In genomic region chr7:152806635-152807034, GRCh38 we compare ENCODE assay signal across 8 cellular contexts. TPM values are rescaled to one million over a fixed set of nuclear protein-coding genes. Genes with fewer than 3 reads are reported as not detected.
DNase-seq lines count a peak whose midpoint lies in the region; ATAC-seq, FAIRE-seq and TF ChIP-seq lines count a peak whose summit lies in the region.
"Not testable (repeated sequence)": the region's sequence is repeated elsewhere in the genome, so short reads cannot be mapped to it uniquely, and the experiment has no call there.

No MANE protein-coding gene starts in this region.

- H2AK5ac ChIP-seq in IMR-90 (ENCODE audit: low read depth, low read length), result not testable (repeated sequence)

- not testable (repeated sequence) for H3K36me3 ChIP-seq in IMR-90 (ENCODE audit: control insufficient read depth, insufficient read depth, low read length); SK-N-SH (replicated peaks in 1 of 2; ENCODE audit: control insufficient read depth in 1 of 2, insufficient read depth in 2 of 2, low read length in 1 of 2)

- not testable (repeated sequence) for H3F3A ChIP-seq in SK-N-SH (replicated peaks; ENCODE audit: insufficient read depth)

- H3K4ac ChIP-seq in IMR-90 (ENCODE audit: low read depth, low read length), result not testable (repeated sequence)

- H3K18ac ChIP-seq in IMR-90 (ENCODE audit: low read depth, low read length), result not testable (repeated sequence)

- not testable (repeated sequence) for TF ChIP-seq EP300 in A549 (IDR thresholded peaks at IDR 0.05); SK-N-SH (IDR thresholded peaks at IDR 0.05; ENCODE audit: borderline replicate concordance in 1 of 2, low read depth in 1 of 2, low read length in 1 of 2)

- H3K56ac ChIP-seq in IMR-90 (ENCODE audit: extremely low read depth, insufficient read depth, low read length), result not testable (repeated sequence)

- BruUV-seq in IMR-90 (replicated peaks; lab: Mats Ljungman, UMichigan); MCF 10A (replicated peaks; lab: Mats Ljungman, UMichigan): not testable (repeated sequence)

- H3K79me2 ChIP-seq in SK-N-SH (ENCODE audit: insufficient read depth), result not testable (repeated sequence)

- ATAC-seq in A549, result peak; percentile 71; a peak in 5 of 6 replicates
- ATAC-seq in IMR-90 (ENCODE audit: low read depth), result peak; percentile 39; the same call in 1 of the 2 replicates
- ATAC-seq in esophagus mucosa, result peak; percentile 62

- H3K79me1 ChIP-seq in IMR-90 (ENCODE audit: low read depth in 1 of 2, low read length in 2 of 2), result not testable (repeated sequence)

- dilution Hi-C loops in IMR-90 (cut with HindIII; ENCODE audit: low sequenced_read_pairs, unreplicated experiment), result not testable (repeated sequence)

- H3K14ac ChIP-seq in IMR-90 (replicated peaks; ENCODE audit: low read depth, low read length), result not testable (repeated sequence)

- H4K91ac ChIP-seq in IMR-90 (ENCODE audit: insufficient read depth, low read depth, low read length), result not testable (repeated sequence)

- not testable (repeated sequence) for H2BK5ac ChIP-seq in IMR-90 (ENCODE audit: low read depth, low read length, poor library complexity, severe bottlenecking)

- not testable (repeated sequence) for H4K20me1 ChIP-seq in IMR-90 (ENCODE audit: insufficient read depth, low read length); SK-N-SH (ENCODE audit: insufficient read depth)

- not testable (repeated sequence) for H2BK15ac ChIP-seq in IMR-90 (ENCODE audit: low read depth, low read length)

- peak overlapping the region; percentile 44 for H3K27ac Mint-ChIP-seq in MCF 10A (ENCODE audit: low read depth, unreplicated experiment)
- peak overlapping the region; percentile 31 for H3K27ac Mint-ChIP-seq in nephron progenitor cell

- H3K27ac ChIP-seq in A549; IMR-90 (ENCODE audit: insufficient read depth, low read length): not testable (repeated sequence)
- H3K27ac ChIP-seq in SK-N-SH (ENCODE audit: low read depth in 2 of 2, low read length in 1 of 2), result 0 out of 4 replicates have a peak overlapping the region, but pooled peaks of 1 of the 2 experiments have one; percentile 5

- not testable (repeated sequence) for H2BK20ac ChIP-seq in IMR-90 (ENCODE audit: low read depth, low read length)

- not testable (repeated sequence) for H4K5ac ChIP-seq in IMR-90 (ENCODE audit: low read depth, low read length)

- not testable (repeated sequence) for H4K8ac ChIP-seq in IMR-90 (ENCODE audit: low read depth in 2 of 2, low read length in 2 of 2)

- H3K4me3 ChIP-seq in A549; IMR-90 (ENCODE audit: insufficient read depth, low read depth, low read length); SK-N-SH (ENCODE audit: low read depth in 2 of 2, low read length in 1 of 2): not testable (repeated sequence)

- intact Hi-C loops in IMR-90 (cut with micrococcal nuclease); MCF 10A (cut with micrococcal nuclease): not testable (repeated sequence)

- not testable (repeated sequence) for H3K9me3 ChIP-seq in A549; IMR-90 (ENCODE audit: control insufficient read depth, insufficient read depth, low read length); SK-N-SH

- H3K9me3 Mint-ChIP-seq in MCF 10A (ENCODE audit: unreplicated experiment); nephron progenitor cell: not testable (repeated sequence)

- not testable (repeated sequence) for H3K27me3 ChIP-seq in IMR-90 (ENCODE audit: control insufficient read depth, insufficient read depth, low read length); SK-N-SH (ENCODE audit: insufficient read depth)

- not testable (repeated sequence) for H3K23ac ChIP-seq in IMR-90 (ENCODE audit: low read depth, low read length)

- H3K4me2 ChIP-seq in A549; IMR-90 (ENCODE audit: low read depth, low read length); SK-N-SH: not testable (repeated sequence)

- H3K4me1 ChIP-seq in A549; IMR-90 (ENCODE audit: control insufficient read depth, insufficient read depth, low read length); SK-N-SH (ENCODE audit: control insufficient read depth in 1 of 2, insufficient read depth in 2 of 2, low read depth in 1 of 2, low read length in 1 of 2): not testable (repeated sequence)

- not testable (repeated sequence) for H2BK120ac ChIP-seq in IMR-90 (ENCODE audit: low read depth, low read length)

- CTCF ChIA-PET in A549 (lab: Yijun Ruan, JAX); IMR-90 (lab: Yijun Ruan, JAX); SK-N-SH (lab: Yijun Ruan, JAX): not testable (repeated sequence)
- CTCF ChIA-PET in MCF 10A (lab: Yijun Ruan, JAX), result interaction anchor here (0.7 kb wide), 1 partner anchor 461 kb away, joined by 3 read pairs; no protein-coding TSS in a partner anchor

- TF ChIP-seq RAD21 in A549 (conservative IDR thresholded peaks at IDR 0.05 in 1 of 2, IDR thresholded peaks at IDR 0.05 in 1 of 2); IMR-90 (IDR thresholded peaks at IDR 0.05; ENCODE audit: low read length); SK-N-SH (IDR thresholded peaks at IDR 0.05; ENCODE audit: low read length): not testable (repeated sequence)

- not testable (repeated sequence) for H3K4me1 Mint-ChIP-seq in MCF 10A (ENCODE audit: insufficient read depth, unreplicated experiment); nephron progenitor cell

- in situ Hi-C loops in IMR-90 (cut with MboI; ENCODE audit: low sequenced_read_pairs), result loop anchor here (25.0 kb wide), 1 partner anchor 469 kb away; no protein-coding TSS in a partner anchor

- POLR2A ChIA-PET in A549 (lab: Yijun Ruan, JAX); IMR-90 (lab: Charles Lee; ENCODE audit: unreplicated experiment); SK-N-SH (lab: Yijun Ruan, JAX); MCF 10A (lab: Yijun Ruan, JAX): not testable (repeated sequence)

- not testable (repeated sequence) for H3K9me1 ChIP-seq in IMR-90 (ENCODE audit: insufficient read depth, low read length)

- DNase-seq in A549 (ENCODE audit: low read depth in 1 of 2, low spot score in 1 of 2) (peak in 1 of 2 experiments; percentile 27), IMR-90 (peak; percentile 61), MCF 10A (ENCODE audit: unreplicated experiment) (peak; percentile 52), glomerular visceral epithelial cell (ENCODE audit: extremely low spot score) (peak; percentile 48)
- not testable (repeated sequence) for DNase-seq in GM12891 (ENCODE audit: insufficient read length, low spot score); SK-N-SH; nephron progenitor cell

- H3K9me2 ChIP-seq in SK-N-SH, result not testable (repeated sequence)

- not testable (repeated sequence) for H2AK9ac ChIP-seq in IMR-90 (replicated peaks; ENCODE audit: low read depth, low read length, poor library complexity)

- H3K27me3 Mint-ChIP-seq in MCF 10A (ENCODE audit: insufficient read depth, unreplicated experiment); nephron progenitor cell (ENCODE audit: low read depth, poor library complexity): not testable (repeated sequence)

- FAIRE-seq in A549 (lab: Jason Lieb, UNC), result not testable (repeated sequence)
- peak; percentile 38 for FAIRE-seq in GM12891 (lab: Jason Lieb, UNC)

- not testable (repeated sequence) for H3K4me3 Mint-ChIP-seq in MCF 10A (ENCODE audit: unreplicated experiment); nephron progenitor cell

- not testable (repeated sequence) for H3K9ac ChIP-seq in IMR-90 (ENCODE audit: low read depth, low read length); SK-N-SH

- H3K36me3 Mint-ChIP-seq in MCF 10A (ENCODE audit: insufficient read depth, unreplicated experiment); nephron progenitor cell (ENCODE audit: low read depth): not testable (repeated sequence)

- not testable (repeated sequence) for TF ChIP-seq POLR2A in A549 (IDR thresholded peaks at IDR 0.05; ENCODE audit: low read length); GM12891 (IDR thresholded peaks at IDR 0.05; ENCODE audit: low read depth, low read length); IMR-90 (IDR thresholded peaks at IDR 0.05; ENCODE audit: low read depth, low read length)

- not testable (repeated sequence) for H2AFZ ChIP-seq in IMR-90 (replicated peaks; ENCODE audit: low read length, poor library complexity); SK-N-SH (ENCODE audit: low read depth)

- not testable (repeated sequence) for TF ChIP-seq CTCF in A549 (IDR thresholded peaks at IDR 0.05); IMR-90 (conservative IDR thresholded peaks at IDR 0.05; ENCODE audit: low read depth, low read length); SK-N-SH (IDR thresholded peaks at IDR 0.05); MCF 10A (IDR thresholded peaks at IDR 0.05; ENCODE audit: unreplicated experiment); nephron progenitor cell (IDR thresholded peaks at IDR 0.05)

TF ChIP-seq in SK-N-SH, 30 proteins besides CTCF, POLR2A, EP300 and RAD21 (continues in another document):
- 0 out of 2 replicates have a peak, but pooled peaks have one; percentile 13 for TF ChIP-seq FOSL2 (IDR thresholded peaks at IDR 0.05; ENCODE audit: borderline replicate concordance, low read depth)

RNA-seq across cellular contexts. Expression of gene ACTR3B, which starts 47.1 kb away (rescaled TPM):
- polyA plus RNA-seq in A549 (2011; rRNA removed), result 12.3 and 13.6 TPM in 2 replicates
- polyA plus RNA-seq in A549 (2012; cell fraction: cytosol; rRNA removed), result 10.0 and 10.7 TPM in 2 replicates
- 9.7 and 12.6 TPM in 2 replicates for polyA plus RNA-seq in A549 (2012; cell fraction: nucleus; rRNA removed)
- 8.2 to 8.7 TPM (median 8.6 TPM) in 3 replicates for polyA plus RNA-seq in A549 (2017; fragmentation: RNase III; extraction: RNeasy Plus Mini Kit Qiagen cat#74134 plus additional on column Dnase treatment)
- 6.9 and 8.6 TPM in 2 replicates for polyA minus RNA-seq in A549 (2011; rRNA and poly(A)+ RNA removed)
- 7.1 TPM for polyA plus RNA-seq in GM12891 (2012; ENCODE audit: low read depth, missing spikeins)
- total RNA-seq in IMR-90 (2012; rRNA removed), result 3.0 and 4.2 TPM in 2 replicates
- 5.0 and 6.1 TPM in 2 replicates for polyA plus RNA-seq in IMR-90 (2012; rRNA removed)
- 5.0 and 7.5 TPM in 2 replicates for polyA plus RNA-seq in IMR-90 (2012; cell fraction: cytosol; rRNA removed)
- polyA plus RNA-seq in IMR-90 (2012; cell fraction: nucleus; rRNA removed; ENCODE audit: low replicate concordance), result 8.2 and 13.0 TPM in 2 replicates
- 22.3 and 22.9 TPM in 2 replicates for polyA plus RNA-seq in SK-N-SH (2012; rRNA removed)
- 23.0 and 28.2 TPM in 2 replicates for polyA plus RNA-seq in SK-N-SH (2012; cell fraction: cytosol; rRNA removed)
- polyA plus RNA-seq in SK-N-SH (2012; cell fraction: nucleus; rRNA removed), result 22.4 and 25.8 TPM in 2 replicates
- total RNA-seq in MCF 10A (2022), result 11.3 and 12.8 TPM in 2 replicates
- 3.1 TPM for total RNA-seq in esophagus mucosa
